In genomic region chr2:185785851-185786473, GRCh38 we compare ENCODE assay signal across 15 cellular contexts. TPM values are rescaled to one million over a fixed set of nuclear protein-coding genes. Genes with fewer than 3 reads are reported as not detected.
A peak's percentile ranks its signal among the peaks of the same experiment; 100 is the strongest.
DNase-seq lines count a peak whose midpoint lies in the region; ATAC-seq, FAIRE-seq and TF ChIP-seq lines count a peak whose summit lies in the region.
"Had no signal": no experiment of that assay in that cellular context is flagged by ENCODE, and none has a peak within 500 bp of the region (broad histone marks: within the 10 kb centered on the region; RNA-seq: fewer than 3 reads in every experiment).

No MANE protein-coding gene starts in this region.

- peaks cover 0 to 6% (median under 1%) of the 10 kb centered on the region in 8 donors for H3K9me3 Mint-ChIP-seq in CD4-positive, alpha-beta memory T cell

- ATAC-seq in GM21360 (IDR thresholded peaks at IDR 0.05; ENCODE audit: unreplicated experiment) (peak; percentile 95), HG02884 (IDR thresholded peaks at IDR 0.05; ENCODE audit: unreplicated experiment) (peak; percentile 89), HG03520 (IDR thresholded peaks at IDR 0.05; ENCODE audit: unreplicated experiment) (peak; percentile 79)
- ATAC-seq: natural killer cell had no signal

- H3K27me3 Mint-ChIP-seq in CD4-positive, alpha-beta memory T cell = no peaks in the 10 kb centered on the region

- no peak overlapping the region for H3K4me3 Mint-ChIP-seq in CD4-positive, alpha-beta memory T cell
- H3K4me3 Mint-ChIP-seq: natural killer cell had no signal

- FAIRE-seq in GM18507 (lab: Jason Lieb, UNC) = peak; percentile 62

- no peak overlapping the region for H3K27ac ChIP-seq in CD4-positive, alpha-beta memory T cell (ENCODE audit: low read depth, low read length)

- no peaks in the 10 kb centered on the region for H3K36me3 Mint-ChIP-seq in CD4-positive, alpha-beta memory T cell
- H3K36me3 Mint-ChIP-seq: natural killer cell had no signal

- no peaks in the 10 kb centered on the region for H3K4me1 Mint-ChIP-seq in CD4-positive, alpha-beta memory T cell
- H3K4me1 Mint-ChIP-seq: natural killer cell had no signal

- no peaks in the 10 kb centered on the region for H3K9me3 ChIP-seq in CD4-positive, alpha-beta memory T cell (ENCODE audit: control insufficient read depth in 1 of 2, low read length in 2 of 2)
- H3K9me3 ChIP-seq: HAP-1 had no signal

- POLR2A ChIA-PET in CD4-positive, alpha-beta memory T cell (lab: Charles Lee; ENCODE audit: partially characterized antibody) = no interaction called here

- intact Hi-C loops in CD4-positive, alpha-beta memory T cell (cut with micrococcal nuclease) = no loop called here

- no peaks in the 10 kb centered on the region for H3K27me3 ChIP-seq in CD4-positive, alpha-beta memory T cell (ENCODE audit: insufficient read depth, low read length)

- H3K4me1 ChIP-seq in CD4-positive, alpha-beta memory T cell (ENCODE audit: insufficient read depth, low read length) = no peaks in the 10 kb centered on the region
- H3K4me1 ChIP-seq: HAP-1 had no signal

- in situ Hi-C loops in GM13976 (cut with MboI; ENCODE audit: low sequenced_read_pairs, unreplicated experiment) = no loop called here

- TF ChIP-seq CTCF in GM13976 (IDR thresholded peaks at IDR 0.05; ENCODE audit: borderline replicate concordance, control extremely low read depth, extremely low read depth, insufficient read depth, missing control alignments) = no peak

- no peak overlapping the region for H3K4me3 ChIP-seq in CD4-positive, alpha-beta memory T cell (ENCODE audit: low read length in 2 of 2)
- H3K4me3 ChIP-seq: HAP-1 had no signal

- H3K36me3 ChIP-seq in CD4-positive, alpha-beta memory T cell (ENCODE audit: insufficient read depth, low read length) = no peaks in the 10 kb centered on the region
- H3K36me3 ChIP-seq: HAP-1 had no signal

- no peak for DNase-seq in GM18507 (ENCODE audit: extremely low spot score, insufficient read length, low read depth)
- DNase-seq in CD4-positive, alpha-beta memory T cell = no peak
- no peak for DNase-seq in iPS-NIHi7 (ENCODE audit: extremely low spot score)
- no peak for DNase-seq in NCI-H69 (lab: John Stamatoyannopoulos, UW)
- DNase-seq in GM13976 (ENCODE audit: low spot score) = no peak
- DNase-seq: activated CD4-positive, alpha-beta T cell treated with anti-CD3 and anti-CD28 coated beads, Interleukin-2, amount 50 U/mL, for 4 hours; activated naive CD4-positive, alpha-beta T cell treated with Interleukin-2 at 50 U/mL for 16 hours; kidney glomerular epithelial cell; natural killer cell; NCI-H524 had no signal

- H3K27ac Mint-ChIP-seq in CD4-positive, alpha-beta memory T cell = no peak overlapping the region
- H3K27ac Mint-ChIP-seq: natural killer cell had no signal

- CTCF ChIA-PET in CD4-positive, alpha-beta memory T cell (lab: Charles Lee; ENCODE audit: partially characterized antibody) = no interaction called here

RNA-seq across cellular contexts. Expression of gene FSIP2, which starts 47.4 kb away (rescaled TPM):
- total RNA-seq in CD4-positive, alpha-beta memory T cell = under 1 TPM; 0.36 to 0.49 TPM
- not detected for polyA plus RNA-seq in CD4-positive, alpha-beta memory T cell
- total RNA-seq: G401 had no signal
